In the genomic region with DNA sequence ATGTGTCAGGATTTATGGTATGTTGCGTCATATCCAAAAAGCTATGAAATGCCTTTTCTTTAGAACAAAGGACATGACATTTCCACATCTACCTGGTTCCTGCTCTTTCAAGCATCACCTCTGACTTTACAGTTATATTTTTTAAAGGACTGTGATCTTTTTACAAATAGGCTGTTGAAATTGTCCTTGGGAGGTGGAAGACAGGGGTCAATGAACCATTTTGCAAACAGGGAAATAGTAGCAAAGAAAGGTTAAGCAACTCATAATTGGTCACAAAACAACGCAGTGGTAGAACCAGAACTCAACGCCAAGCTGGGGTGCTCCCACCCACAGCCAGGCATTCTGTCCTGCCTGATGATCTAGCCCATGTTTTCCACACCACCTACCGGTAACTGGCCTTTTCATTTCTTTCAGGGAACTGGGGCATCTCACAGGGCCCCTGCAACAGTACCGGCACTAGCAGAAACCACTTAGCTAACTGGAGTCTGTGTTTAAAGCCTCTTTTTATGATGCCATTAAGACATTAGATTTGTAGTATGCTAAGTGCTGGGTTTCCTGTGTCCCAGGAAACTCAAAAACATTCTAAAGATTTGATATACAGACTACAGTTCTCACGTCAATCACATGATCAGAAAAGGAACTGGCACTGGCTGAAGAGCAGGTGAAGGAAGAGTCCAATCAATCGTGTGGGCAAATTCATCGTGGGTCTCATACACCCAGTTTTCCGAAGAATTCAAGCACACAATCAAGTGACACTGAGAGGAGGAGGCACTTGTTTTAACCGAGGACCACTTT, we compare ENCODE assay signal across 8 cellular contexts. TPM values are rescaled to one million over a fixed set of nuclear protein-coding genes. Genes with fewer than 3 reads are reported as not detected.
DNase-seq lines count a peak whose midpoint lies in the region; ATAC-seq and TF ChIP-seq lines count a peak whose summit lies in the region.

No MANE protein-coding gene starts in this region.

- ATAC-seq in activated CD4-positive, alpha-beta T cell treated with anti-CD3 and anti-CD28 coated beads for 36 hours: peak; percentile 24

- peak overlapping the region; percentile 67 for H3K4me2 ChIP-seq in neural progenitor cell

- peaks cover 98% of the 10 kb centered on the region for H4K20me1 ChIP-seq in neural progenitor cell (ENCODE audit: low read depth)

- H3K79me2 ChIP-seq in neural progenitor cell (ENCODE audit: low read depth): peaks cover 100% of the 10 kb centered on the region

- peak overlapping the region; percentile 14 for H3K4me3 ChIP-seq in neural progenitor cell

- peak overlapping the region; percentile 83 for H3K27ac Mint-ChIP-seq in activated CD4-positive, alpha-beta T cell treated with anti-CD3 and anti-CD28 coated beads for 36 hours
- peak overlapping the region; percentile 34 for H3K27ac Mint-ChIP-seq in endothelial cell (ENCODE audit: unreplicated experiment)
- no peak overlapping the region for H3K27ac Mint-ChIP-seq in neural progenitor cell

- peaks cover 53% of the 10 kb centered on the region for H3F3A ChIP-seq in neural progenitor cell (ENCODE audit: low read depth)

- peaks cover 92% of the 10 kb centered on the region for H3K4me1 Mint-ChIP-seq in activated CD4-positive, alpha-beta T cell treated with anti-CD3 and anti-CD28 coated beads for 36 hours
- H3K4me1 Mint-ChIP-seq in endothelial cell (ENCODE audit: unreplicated experiment): peaks cover 36% of the 10 kb centered on the region
- peaks cover 52% of the 10 kb centered on the region for H3K4me1 Mint-ChIP-seq in neural progenitor cell

- H3K9ac ChIP-seq in neural progenitor cell: no peak overlapping the region

- TF ChIP-seq CTCF in endothelial cell (IDR thresholded peaks at IDR 0.05; ENCODE audit: unreplicated experiment) (no peak), neural progenitor cell (IDR thresholded peaks at IDR 0.05) (no peak)

- H3K27me3 ChIP-seq in neural progenitor cell: no peaks in the 10 kb centered on the region

- H3K36me3 ChIP-seq in neural progenitor cell: peaks cover 24% of the 10 kb centered on the region

- H3K9me3 ChIP-seq in neural progenitor cell (ENCODE audit: low read depth): no peaks in the 10 kb centered on the region

- DNase-seq in activated CD4-positive, alpha-beta T cell treated with anti-CD3 and anti-CD28 coated beads for 36 hours: peak; percentile 42
- no peak for DNase-seq in activated CD4-positive, alpha-beta T cell treated with anti-CD3 and anti-CD28 coated beads, Interleukin-2, amount 50 U/mL, for 4 hours
- DNase-seq in SKM-1 (lab: John Stamatoyannopoulos, UW; ENCODE audit: unreplicated experiment): peak; percentile 59
- DNase-seq in endothelial cell (ENCODE audit: low spot score): no peak
- no peak for DNase-seq in neural progenitor cell (ENCODE audit: low spot score)
- no peak for DNase-seq in GDM1 (lab: John Stamatoyannopoulos, UW)
- no peak for DNase-seq in T1000 (lab: John Stamatoyannopoulos, UW)
- DNase-seq in superior temporal gyrus (ENCODE audit: extremely low spot score): no peak

- no peak overlapping the region for H2AFZ ChIP-seq in neural progenitor cell (replicated peaks)

- intact Hi-C loops in activated CD4-positive, alpha-beta T cell treated with anti-CD3 and anti-CD28 coated beads for 36 hours (cut with DNase I, micrococcal nuclease): loop anchor here (1.0 to 10.0 kb wide), 14 partner anchors 13 to 625 kb away; a partner anchor contains a TSS

- peaks cover 75% of the 10 kb centered on the region for H3K36me3 Mint-ChIP-seq in activated CD4-positive, alpha-beta T cell treated with anti-CD3 and anti-CD28 coated beads for 36 hours (ENCODE audit: low read depth)
- H3K36me3 Mint-ChIP-seq in endothelial cell (ENCODE audit: low read depth, unreplicated experiment) (peaks cover 45% of the 10 kb centered on the region), neural progenitor cell (peaks cover 43% of the 10 kb centered on the region)

- H3K9me3 Mint-ChIP-seq in activated CD4-positive, alpha-beta T cell treated with anti-CD3 and anti-CD28 coated beads for 36 hours (ENCODE audit: low read depth): no peaks in the 10 kb centered on the region
- H3K9me3 Mint-ChIP-seq in endothelial cell (ENCODE audit: unreplicated experiment) (no peaks in the 10 kb centered on the region), neural progenitor cell (no peaks in the 10 kb centered on the region)

- CTCF ChIA-PET in activated CD4-positive, alpha-beta T cell treated with anti-CD3 and anti-CD28 coated beads for 36 hours (lab: Charles Lee): interaction anchor here (0.6 to 3.9 kb wide), 30 partner anchors 9 to 482 kb away, joined by 3 to 36 read pairs (median 4); a partner anchor contains a TSS

- POLR2A ChIA-PET in activated CD4-positive, alpha-beta T cell treated with anti-CD3 and anti-CD28 coated beads for 36 hours (lab: Charles Lee): interaction anchor here (0.5 to 1.3 kb wide), 5 partner anchors 12 to 320 kb away, joined by 3 to 4 read pairs (median 3); no protein-coding TSS in a partner anchor

- peak overlapping the region; percentile 70 for H3K4me3 Mint-ChIP-seq in activated CD4-positive, alpha-beta T cell treated with anti-CD3 and anti-CD28 coated beads for 36 hours
- H3K4me3 Mint-ChIP-seq in endothelial cell (ENCODE audit: unreplicated experiment) (no peak overlapping the region), neural progenitor cell (no peak overlapping the region)

- H3K27ac ChIP-seq in neural progenitor cell: peak overlapping the region; percentile 83

- no peaks in the 10 kb centered on the region for H3K27me3 Mint-ChIP-seq in activated CD4-positive, alpha-beta T cell treated with anti-CD3 and anti-CD28 coated beads for 36 hours
- no peaks in the 10 kb centered on the region for H3K27me3 Mint-ChIP-seq in endothelial cell (ENCODE audit: unreplicated experiment)
- H3K27me3 Mint-ChIP-seq in neural progenitor cell (ENCODE audit: insufficient read depth, low read depth): peaks cover 3% of the 10 kb centered on the region

- peaks cover 56% of the 10 kb centered on the region for H3K4me1 ChIP-seq in neural progenitor cell

RNA-seq across cellular contexts. Expression of a gene that starts 13.9 kb away (rescaled TPM):
- total RNA-seq in activated CD4-positive, alpha-beta T cell treated with anti-CD3 and anti-CD28 coated beads for 36 hours: 10 to 100 TPM; 41.5 to 45.6 TPM
- 76.7 TPM for total RNA-seq in endothelial cell (ENCODE audit: unreplicated experiment)
- 76.3 and 84.4 TPM in 2 replicates for total RNA-seq in neural progenitor cell (ENCODE audit: low replicate concordance)

Comparison
In these comparisons a context has a peak if more than half of its experiments do, and no peak if none do; other contexts are left out.
1. DNase-seq: peak in activated CD4-positive, alpha-beta T cell treated with anti-CD3 and anti-CD28 coated beads for 36 hours (single experiment) and SKM-1 (single experiment); none in activated CD4-positive, alpha-beta T cell treated with anti-CD3 and anti-CD28 coated beads, Interleukin-2, amount 50 U/mL, for 4 hours (0 of 2), endothelial cell (single experiment), neural progenitor cell (single experiment), GDM1 (single experiment), T1000 (single experiment) and superior temporal gyrus (single experiment).